Comparison of ENCODE assay signal across 16 cellular contexts in genomic region chrX:17442898-17443297, GRCh38.
"Had no signal": no experiment of that assay in that cellular context is flagged by ENCODE, and none has a peak within 500 bp of the region (broad histone marks: within the 10 kb centered on the region; RNA-seq: fewer than 3 reads in every experiment).

No MANE protein-coding gene starts in this region.

- DNase-seq: activated CD4-positive, alpha-beta T cell treated with anti-CD3 and anti-CD28 coated beads, Interleukin-2, amount 10 ng/mL, durations not matched to agents 7 days and 5 days; activated CD4-positive, CD25-positive, alpha-beta regulatory T cell; activated naive CD4-positive, alpha-beta T cell treated with anti-CD3 and anti-CD28 coated beads, Interleukin-2, amount 10 ng/mL, durations not matched to agents 7 days and 5 days; adrenal gland; body of pancreas; cerebellar nuclear complex; dermis blood vessel endothelial cell; erythroblast; occipital lobe; stimulated activated CD4-positive, alpha-beta T cell treated with anti-CD3 and anti-CD28 coated beads, Interleukin-4, amount 100 ng/mL, for 4 hours; T-helper 17 cell; thyroid gland had no signal

- H3K27ac Mint-ChIP-seq: activated CD4-positive, alpha-beta T cell treated with anti-CD3 and anti-CD28 coated beads, Interleukin-2, amount 10 ng/mL, durations not matched to agents 7 days and 5 days; activated naive CD4-positive, alpha-beta T cell treated with anti-CD3 and anti-CD28 coated beads, Interleukin-2, amount 10 ng/mL, durations not matched to agents 7 days and 5 days; activated T-helper 2 cell treated with anti-CD3 and anti-CD28 coated beads, Interferon-gamma antibody, Interleukin-2, Interleukin-4, amounts not matched to agents 10 μg/mL and 5 μg/mL and 100 μg/mL, durations not matched to agents 14 hours and 24 hours and 36 hours; memory B cell; natural killer cell treated with Interleukin-12 subunit alpha and Interleukin-12 subunit beta and Interleukin-15 and Interleukin-18, amount 100 ng/mL, for 72 hours; T-helper 17 cell had no signal

- H3K9me3 Mint-ChIP-seq: activated CD4-positive, alpha-beta T cell treated with anti-CD3 and anti-CD28 coated beads, Interleukin-2, amount 10 ng/mL, durations not matched to agents 7 days and 5 days; activated naive CD4-positive, alpha-beta T cell treated with anti-CD3 and anti-CD28 coated beads, Interleukin-2, amount 10 ng/mL, durations not matched to agents 7 days and 5 days; activated T-helper 2 cell treated with anti-CD3 and anti-CD28 coated beads, Interferon-gamma antibody, Interleukin-2, Interleukin-4, amounts not matched to agents 10 μg/mL and 5 μg/mL and 100 μg/mL, durations not matched to agents 14 hours and 24 hours and 36 hours; memory B cell; natural killer cell treated with Interleukin-12 subunit alpha and Interleukin-12 subunit beta and Interleukin-15 and Interleukin-18, amount 100 ng/mL, for 72 hours had no signal

- H3K4me1 Mint-ChIP-seq: activated CD4-positive, alpha-beta T cell treated with anti-CD3 and anti-CD28 coated beads, Interleukin-2, amount 10 ng/mL, durations not matched to agents 7 days and 5 days; activated naive CD4-positive, alpha-beta T cell treated with anti-CD3 and anti-CD28 coated beads, Interleukin-2, amount 10 ng/mL, durations not matched to agents 7 days and 5 days; memory B cell; T-helper 17 cell had no signal

- H3K4me3 ChIP-seq: adrenal gland, body of pancreas, thyroid gland, vagina had no signal

- H3K36me3 Mint-ChIP-seq: activated naive CD4-positive, alpha-beta T cell treated with anti-CD3 and anti-CD28 coated beads, Interleukin-2, amount 10 ng/mL, durations not matched to agents 7 days and 5 days; memory B cell; natural killer cell treated with Interleukin-12 subunit alpha and Interleukin-12 subunit beta and Interleukin-15 and Interleukin-18, amount 100 ng/mL, for 72 hours had no signal

- H3K27me3 Mint-ChIP-seq: activated naive CD4-positive, alpha-beta T cell treated with anti-CD3 and anti-CD28 coated beads, Interleukin-2, amount 10 ng/mL, durations not matched to agents 7 days and 5 days; memory B cell; T-helper 17 cell had no signal

- H3K4me3 Mint-ChIP-seq: activated CD4-positive, alpha-beta T cell treated with anti-CD3 and anti-CD28 coated beads, Interleukin-2, amount 10 ng/mL, durations not matched to agents 7 days and 5 days; activated naive CD4-positive, alpha-beta T cell treated with anti-CD3 and anti-CD28 coated beads, Interleukin-2, amount 10 ng/mL, durations not matched to agents 7 days and 5 days; memory B cell; natural killer cell treated with Interleukin-12 subunit alpha and Interleukin-12 subunit beta and Interleukin-15 and Interleukin-18, amount 100 ng/mL, for 72 hours; T-helper 17 cell had no signal
